Comparison of ENCODE assay signal across 9 cellular contexts in the genomic region with DNA sequence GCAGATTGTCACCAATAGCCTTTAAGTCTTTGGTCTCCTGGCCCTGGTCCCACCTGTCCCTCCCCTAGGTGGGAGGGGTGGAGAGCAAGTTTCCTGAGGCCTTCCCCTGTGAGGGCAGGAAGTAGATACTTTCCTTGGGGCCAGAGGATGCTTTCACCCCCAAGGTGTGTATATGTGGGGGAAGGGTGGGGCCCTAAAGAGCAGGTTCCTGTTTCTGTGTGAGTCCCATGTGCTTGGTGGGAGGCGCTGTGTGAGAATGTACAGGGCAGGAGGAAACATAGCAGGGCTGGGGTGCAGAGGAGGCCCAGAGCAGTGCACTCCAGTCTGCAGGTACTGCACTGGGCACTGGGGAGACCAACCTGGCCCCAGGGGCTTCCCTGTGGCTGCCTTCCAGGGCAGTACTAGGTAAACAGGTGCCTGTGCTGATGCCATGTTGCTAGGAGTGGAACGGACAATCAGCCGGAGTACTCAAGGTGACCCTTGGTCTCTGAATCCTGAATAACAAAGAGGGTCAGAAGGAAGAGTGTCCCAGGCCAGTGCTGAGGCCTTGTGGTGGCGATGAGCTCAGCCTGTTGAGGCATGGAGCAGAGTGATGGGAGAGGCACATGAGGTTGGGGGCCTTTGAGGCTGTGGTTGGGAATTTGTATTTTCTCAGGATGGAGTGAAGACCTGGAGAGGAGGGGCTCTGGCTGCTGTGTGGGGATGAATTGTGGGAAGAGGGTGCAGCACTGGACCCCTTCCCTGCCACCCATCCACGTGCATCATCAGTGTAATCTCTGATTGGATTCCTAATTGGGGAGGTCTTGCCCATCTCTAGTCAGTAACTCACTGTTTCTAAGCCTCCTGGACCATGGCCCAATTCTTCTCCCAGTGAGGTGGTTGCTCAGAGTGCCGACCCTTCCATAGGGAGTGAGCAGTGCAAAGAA. TPM values are rescaled to one million over a fixed set of nuclear protein-coding genes. Genes with fewer than 3 reads are reported as not detected.
DNase-seq lines count a peak whose midpoint lies in the region; ATAC-seq and TF ChIP-seq lines count a peak whose summit lies in the region.
"Had no signal": no experiment of that assay in that cellular context is flagged by ENCODE, and none has a peak within 500 bp of the region (broad histone marks: within the 10 kb centered on the region; RNA-seq: fewer than 3 reads in every experiment).

No MANE protein-coding gene starts in this region.

- peaks cover 85% of the 10 kb centered on the region for H3K4me1 Mint-ChIP-seq in brain

- H3K27ac Mint-ChIP-seq in brain, result peak overlapping the region; percentile 43 to 99 (median 80)

- H3K27me3 Mint-ChIP-seq in brain, result peaks cover 4% of the 10 kb centered on the region

- no peak for ATAC-seq in GM19023 (IDR thresholded peaks at IDR 0.05; ENCODE audit: unreplicated experiment)
- ATAC-seq in HG03139 (IDR thresholded peaks at IDR 0.05; ENCODE audit: unreplicated experiment), result no peak

- H3K4me3 ChIP-seq in mucosa of rectum (ENCODE audit: low read length in 2 of 2) (peak overlapping the region in 1 of 2 donors; percentile 52), SJCRH30 (no peak overlapping the region)

- H3K4me3 Mint-ChIP-seq in brain, result peak overlapping the region; percentile 81 to 97 (median 95)

- peak overlapping the region; percentile 85 to 86 for H3K27ac ChIP-seq in mucosa of rectum (ENCODE audit: low read depth in 2 of 2, low read length in 2 of 2)
- H3K27ac ChIP-seq in SJCRH30, result no peak overlapping the region

- in situ Hi-C loops in GM13976 (cut with MboI; ENCODE audit: low sequenced_read_pairs, unreplicated experiment), result no loop called here

- DNase-seq in GM13976 (ENCODE audit: low spot score), result peak; percentile 71
- peak; percentile 73 for DNase-seq in RPMI8226
- no peak for DNase-seq in SJCRH30
- no peak for DNase-seq in NCI-H187 treated with DMSO at 0.1 percent for 48 hours (lab: John Stamatoyannopoulos, UW)

- H3K27me3 ChIP-seq in mucosa of rectum (ENCODE audit: control insufficient read depth in 2 of 2, insufficient read depth in 2 of 2, low read length in 2 of 2) (no peaks in the 10 kb centered on the region), SJCRH30 (no peaks in the 10 kb centered on the region)

- no peaks in the 10 kb centered on the region for H3K9me3 ChIP-seq in mucosa of rectum (ENCODE audit: control insufficient read depth in 2 of 2, low read length in 2 of 2)
- H3K9me3 ChIP-seq in SJCRH30 (replicated peaks), result no peaks in the 10 kb centered on the region

- peaks cover 22% of the 10 kb centered on the region for H3K36me3 Mint-ChIP-seq in brain

- H3K9me3 Mint-ChIP-seq in brain, result no peaks in the 10 kb centered on the region

- peaks cover 31 to 39% of the 10 kb centered on the region in 2 donors for H3K36me3 ChIP-seq in mucosa of rectum (ENCODE audit: control insufficient read depth in 2 of 2, insufficient read depth in 2 of 2, low read length in 2 of 2)
- H3K36me3 ChIP-seq in SJCRH30, result peaks cover 64% of the 10 kb centered on the region

- H3K9ac ChIP-seq in mucosa of rectum (ENCODE audit: low read depth in 1 of 2, low read length in 2 of 2), result peak overlapping the region; percentile 36 to 63

- TF ChIP-seq CTCF in GM13976 (IDR thresholded peaks at IDR 0.05; ENCODE audit: borderline replicate concordance, control extremely low read depth, extremely low read depth, insufficient read depth, missing control alignments) (no peak), brain (conservative IDR thresholded peaks at IDR 0.05) (no peak)

- H3K4me1 ChIP-seq in mucosa of rectum (ENCODE audit: control insufficient read depth in 2 of 2, insufficient read depth in 2 of 2, low read length in 2 of 2) (peaks cover 70 to 73% of the 10 kb centered on the region in 2 donors), SJCRH30 (no peaks in the 10 kb centered on the region)

RNA-seq across cellular contexts. Expression of a gene that starts 5.1 kb away (rescaled TPM):
- 59.2 TPM for polyA plus RNA-seq in brain (ENCODE audit: insufficient read depth, low read depth, low replicate concordance)
- total RNA-seq in SJCRH30 (2014; rRNA removed; shearing (Covaris generic)), result 55.7 and 56.2 TPM in 2 replicates

RNA-seq across cellular contexts. Expression of a gene that starts 26.1 kb away (rescaled TPM):
- 98.9 TPM for polyA plus RNA-seq in brain (ENCODE audit: insufficient read depth, low read depth, low replicate concordance)
- total RNA-seq in SJCRH30 (2014; rRNA removed; shearing (Covaris generic)), result 10.5 and 11.1 TPM in 2 replicates

RNA-seq across cellular contexts. Expression of a gene that starts 28.8 kb away (rescaled TPM):
- polyA plus RNA-seq in brain (ENCODE audit: insufficient read depth, low read depth, low replicate concordance), result not detected
- total RNA-seq in SJCRH30 (2014; rRNA removed; shearing (Covaris generic)), result 0.66 TPM in 1 of 2 replicates, not detected in the other
- total RNA-seq: fibroblast of villous mesenchyme had no signal

RNA-seq across cellular contexts. Expression of a gene that starts 46.1 kb away (rescaled TPM):
- polyA plus RNA-seq in brain (ENCODE audit: insufficient read depth, low read depth, low replicate concordance), result not detected
- not detected in 2 replicates for total RNA-seq in SJCRH30 (2014; rRNA removed; shearing (Covaris generic))
- total RNA-seq: fibroblast of villous mesenchyme had no signal

RNA-seq across cellular contexts. Expression of a gene that starts 53.1 kb away (rescaled TPM):
- 96.2 TPM for polyA plus RNA-seq in brain (ENCODE audit: insufficient read depth, low read depth, low replicate concordance)
- total RNA-seq in SJCRH30 (2014; rRNA removed; shearing (Covaris generic)), result 181 and 208 TPM in 2 replicates

Comparison
In these comparisons a context has a peak if more than half of its experiments do, and no peak if none do; other contexts are left out.
1. DNase-seq: peak in GM13976 (single experiment) and RPMI8226 (single experiment); none in SJCRH30 (0 of 2) and NCI-H187 treated with DMSO at 0.1 percent for 48 hours (single experiment).